1 cellular context compared by ENCODE assay signal in the genomic region with DNA sequence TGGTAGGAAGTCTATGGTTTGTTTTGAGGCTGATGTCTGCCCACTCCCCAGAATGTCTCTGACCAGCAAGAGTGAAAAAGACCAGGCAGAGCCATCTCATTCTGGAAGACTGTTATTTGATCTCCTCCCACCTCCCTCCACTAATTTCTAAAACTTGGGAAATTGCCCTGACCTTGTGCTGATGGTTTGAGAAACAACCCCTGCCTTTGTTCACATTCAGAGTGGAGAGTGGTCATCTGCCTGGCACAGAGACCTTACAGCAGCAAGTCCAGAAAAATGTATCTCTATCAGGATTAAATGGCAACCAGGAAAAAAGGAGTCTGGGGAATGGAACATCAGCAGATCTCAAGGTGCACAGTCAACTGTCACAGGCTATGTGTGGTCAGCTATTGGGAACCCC.
TF ChIP-seq lines count a peak whose summit lies in the region.

No MANE protein-coding gene starts in this region.

TF ChIP-seq in WTC11, 78 proteins besides CTCF, POLR2A, EP300 and RAD21 (continued from another document):
- TF ChIP-seq, protein P1, sequence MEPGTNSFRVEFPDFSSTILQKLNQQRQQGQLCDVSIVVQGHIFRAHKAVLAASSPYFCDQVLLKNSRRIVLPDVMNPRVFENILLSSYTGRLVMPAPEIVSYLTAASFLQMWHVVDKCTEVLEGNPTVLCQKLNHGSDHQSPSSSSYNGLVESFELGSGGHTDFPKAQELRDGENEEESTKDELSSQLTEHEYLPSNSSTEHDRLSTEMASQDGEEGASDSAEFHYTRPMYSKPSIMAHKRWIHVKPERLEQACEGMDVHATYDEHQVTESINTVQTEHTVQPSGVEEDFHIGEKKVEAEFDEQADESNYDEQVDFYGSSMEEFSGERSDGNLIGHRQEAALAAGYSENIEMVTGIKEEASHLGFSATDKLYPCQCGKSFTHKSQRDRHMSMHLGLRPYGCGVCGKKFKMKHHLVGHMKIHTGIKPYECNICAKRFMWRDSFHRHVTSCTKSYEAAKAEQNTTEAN (CRISPR knock-in tag; IDR thresholded peaks at IDR 0.05): no peak
- TF ChIP-seq ZNF263 (CRISPR knock-in tag; IDR thresholded peaks at IDR 0.05; ENCODE audit: low read depth): no peak
